8 cellular contexts compared by ENCODE assay signal in genomic region chr1:16082283-16083038, GRCh38.
A peak's percentile ranks its signal among the peaks of the same experiment; 100 is the strongest.
DNase-seq lines count a peak whose midpoint lies in the region; ATAC-seq lines count a peak whose summit lies in the region.

No MANE protein-coding gene starts in this region.

- DNase-seq in DMS114 treated with DMSO at 0.1 percent for 48 hours (lab: John Stamatoyannopoulos, UW; ENCODE audit: unreplicated experiment) (peak; percentile 39), HuH-7.5 (ENCODE audit: low spot score) (peak; percentile 79), T-helper 2 cell (peak in 4 of 5 experiments; percentile 7 to 48 (median 41)), astrocyte of the hippocampus (ENCODE audit: low read depth, low spot score) (peak; percentile 81), iPS DF 4.7 (ENCODE audit: extremely low read depth, low spot score) (peak; percentile 60)
- DNase-seq in stimulated activated CD4-positive, alpha-beta T cell treated with anti-CD3 and anti-CD28 coated beads, Interleukin-1b, Interleukin-23, amount 100 ng/mL, for 4 hours (ENCODE audit: low read depth in 2 of 2) = peak; percentile 42 to 45

- ATAC-seq in GM21526 (IDR thresholded peaks at IDR 0.05; ENCODE audit: low FRiP score, unreplicated experiment) (no peak), GM18858 (IDR thresholded peaks at IDR 0.05; ENCODE audit: unreplicated experiment) (no peak)
